In the genomic region with DNA sequence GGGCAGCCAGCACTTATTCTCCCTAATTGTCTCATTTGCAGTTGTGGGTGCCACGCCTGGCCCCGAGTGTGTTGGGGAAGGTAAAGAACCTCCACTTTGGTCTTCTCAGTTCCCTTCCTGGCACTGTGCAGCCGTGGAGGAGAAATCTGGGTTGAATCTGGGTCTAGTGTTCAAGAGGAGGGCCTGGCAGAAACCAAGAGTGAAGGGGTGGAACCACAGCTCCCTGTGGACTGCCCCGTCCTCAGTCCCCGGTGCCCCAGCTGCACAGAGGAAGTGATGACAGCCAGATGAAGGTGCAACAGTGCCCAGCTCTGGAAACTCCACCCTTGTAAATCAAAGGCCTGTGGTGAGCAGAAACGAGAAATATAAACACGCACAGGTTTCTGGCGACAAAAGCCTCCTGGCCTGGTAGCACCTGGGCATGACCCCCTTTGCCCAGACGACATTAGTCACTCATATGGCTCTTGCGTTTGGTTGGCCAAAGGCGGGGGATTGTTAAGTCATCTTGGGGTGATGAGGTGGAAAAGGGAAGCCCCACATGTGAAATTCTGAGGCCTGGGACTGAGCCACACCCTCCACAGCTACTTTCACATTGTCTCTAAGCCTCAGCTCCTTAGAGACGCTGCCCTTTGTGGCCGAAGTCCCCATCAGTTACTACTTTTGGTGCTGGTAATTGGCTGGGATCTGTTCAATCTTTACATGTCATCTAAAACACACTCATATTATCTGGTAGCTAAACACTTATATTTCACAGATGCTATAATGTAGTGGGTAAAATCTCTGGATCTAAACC, we compare ENCODE assay signal across 8 cellular contexts. TPM values are rescaled to one million over a fixed set of nuclear protein-coding genes. Genes with fewer than 3 reads are reported as not detected.
DNase-seq lines count a peak whose midpoint lies in the region; ATAC-seq and TF ChIP-seq lines count a peak whose summit lies in the region.

No MANE protein-coding gene starts in this region.

- peak overlapping the region; percentile 99 for H3K4me2 ChIP-seq in OCI-LY3 (ENCODE audit: low read length)

- TF ChIP-seq POLR2A in ovary (IDR thresholded peaks at IDR 0.05) (no peak), testis (IDR thresholded peaks at IDR 0.05) (no peak)

- H3K9me3 ChIP-seq in OCI-LY3 (ENCODE audit: insufficient read depth, low read length): no peaks in the 10 kb centered on the region
- no peaks in the 10 kb centered on the region for H3K9me3 ChIP-seq in lower lobe of right lung
- no peaks in the 10 kb centered on the region for H3K9me3 ChIP-seq in ovary
- no peaks in the 10 kb centered on the region for H3K9me3 ChIP-seq in testis

- ATAC-seq in GM18498 (IDR thresholded peaks at IDR 0.05; ENCODE audit: unreplicated experiment): peak; percentile 70
- ATAC-seq in HG02623 (IDR thresholded peaks at IDR 0.05; ENCODE audit: unreplicated experiment): peak; percentile 57
- peak; percentile 54 to 72 for ATAC-seq in lower lobe of right lung
- peak; percentile 86 for ATAC-seq in stimulated activated memory B cell treated with anti-CD40 and anti-IgM and Interleukin-4, amounts not matched to agents 10 μg/mL and 1 μg/mL and 100 μg/mL, for 72 hours

- no peaks in the 10 kb centered on the region for H3K27me3 Mint-ChIP-seq in stimulated activated memory B cell treated with anti-CD40 and anti-IgM and Interleukin-4, amounts not matched to agents 10 μg/mL and 1 μg/mL and 100 μg/mL, for 72 hours

- peaks cover 31% of the 10 kb centered on the region for H3K36me3 Mint-ChIP-seq in stimulated activated memory B cell treated with anti-CD40 and anti-IgM and Interleukin-4, amounts not matched to agents 10 μg/mL and 1 μg/mL and 100 μg/mL, for 72 hours

- H3K27ac ChIP-seq in OCI-LY3 (ENCODE audit: low read length) (peak overlapping the region; percentile 100), lower lobe of right lung (peak overlapping the region; percentile 75), ovary (no peak overlapping the region), testis (peak overlapping the region in 1 of 2 donors; percentile 84)

- H3K9ac ChIP-seq in OCI-LY3 (ENCODE audit: low read length): peak overlapping the region; percentile 100

- peak overlapping the region; percentile 93 for H3K27ac Mint-ChIP-seq in stimulated activated memory B cell treated with anti-CD40 and anti-IgM and Interleukin-4, amounts not matched to agents 10 μg/mL and 1 μg/mL and 100 μg/mL, for 72 hours

- DNase-seq in activated gamma-delta T cell (lab: John Stamatoyannopoulos, UW): peak; percentile 37
- peak; percentile 67 for DNase-seq in lower lobe of right lung
- no peak for DNase-seq in ovary
- DNase-seq in testis: no peak

- peaks cover 88% of the 10 kb centered on the region for H3K4me1 Mint-ChIP-seq in stimulated activated memory B cell treated with anti-CD40 and anti-IgM and Interleukin-4, amounts not matched to agents 10 μg/mL and 1 μg/mL and 100 μg/mL, for 72 hours

- intact Hi-C loops in lower lobe of right lung (cut with DNase I) (no loop called here), ovary (cut with DNase I) (no loop called here), testis (cut with DNase I; ENCODE audit: low total_unique reads) (no loop called here)

- H3K4me1 ChIP-seq in OCI-LY3 (ENCODE audit: low read length): peaks cover 67% of the 10 kb centered on the region
- peaks cover 58% of the 10 kb centered on the region for H3K4me1 ChIP-seq in lower lobe of right lung
- H3K4me1 ChIP-seq in ovary (ENCODE audit: insufficient read depth): peaks cover 22% of the 10 kb centered on the region
- peaks cover 38% of the 10 kb centered on the region for H3K4me1 ChIP-seq in testis

- H4K20me1 ChIP-seq in OCI-LY3 (ENCODE audit: insufficient read depth, low read length): no peaks in the 10 kb centered on the region

- H3K4me3 Mint-ChIP-seq in stimulated activated memory B cell treated with anti-CD40 and anti-IgM and Interleukin-4, amounts not matched to agents 10 μg/mL and 1 μg/mL and 100 μg/mL, for 72 hours: peak overlapping the region; percentile 86

- TF ChIP-seq CTCF in OCI-LY3 (IDR thresholded peaks at IDR 0.05; ENCODE audit: low read depth, low read length) (no peak), lower lobe of right lung (IDR thresholded peaks at IDR 0.05) (no peak), ovary (IDR thresholded peaks at IDR 0.05) (no peak), testis (IDR thresholded peaks at IDR 0.05) (no peak)

- WGBS in ovary, 3 donors: 83 to 88% (median 86%) methylated on average over 13 of the region's 13 CpGs
- WGBS in testis, 2 donors: 79 to 91% methylated on average over 10 to 13 of the region's 13 CpGs

- H3K27me3 ChIP-seq in OCI-LY3 (ENCODE audit: low read depth, low read length) (no peaks in the 10 kb centered on the region), lower lobe of right lung (ENCODE audit: low read depth) (no peaks in the 10 kb centered on the region), ovary (no peaks in the 10 kb centered on the region), testis (no peaks in the 10 kb centered on the region)

- no peak overlapping the region for H2AFZ ChIP-seq in OCI-LY3 (ENCODE audit: low read depth, low read length)

- H3K36me3 ChIP-seq in OCI-LY3 (replicated peaks; ENCODE audit: low read depth, low read length): no peaks in the 10 kb centered on the region
- no peaks in the 10 kb centered on the region for H3K36me3 ChIP-seq in lower lobe of right lung
- H3K36me3 ChIP-seq in ovary: no peaks in the 10 kb centered on the region
- H3K36me3 ChIP-seq in testis (ENCODE audit: low read depth, missing control alignments): no peaks in the 10 kb centered on the region

- H3K4me3 ChIP-seq in OCI-LY3 (ENCODE audit: low read length) (peak overlapping the region; percentile 86), lower lobe of right lung (peak overlapping the region; percentile 31), ovary (no peak overlapping the region), testis (no peak overlapping the region)

- peaks cover 67% of the 10 kb centered on the region for H3K79me2 ChIP-seq in OCI-LY3 (ENCODE audit: low read length)

- TF ChIP-seq EP300 in ovary (IDR thresholded peaks at IDR 0.05): no peak

- H3K9me3 Mint-ChIP-seq in stimulated activated memory B cell treated with anti-CD40 and anti-IgM and Interleukin-4, amounts not matched to agents 10 μg/mL and 1 μg/mL and 100 μg/mL, for 72 hours: no peaks in the 10 kb centered on the region

RNA-seq across cellular contexts. Expression of a gene that starts 4.2 kb away (rescaled TPM):
- total RNA-seq in lower lobe of right lung: 90.9 TPM
- 100 to 1,000 TPM in 4 of 7 donors, 10 to 100 TPM in 3; 37.3 to 183 (median 119) TPM for total RNA-seq in ovary
- polyA plus RNA-seq in ovary: 100 to 1,000 TPM in 1 of 2 donors, 10 to 100 TPM in 1; 84.0 to 313 TPM
- 100 to 1,000 TPM in 1 of 2 donors, 10 to 100 TPM in 1; 96.4 to 101 TPM for total RNA-seq in testis
- polyA plus RNA-seq in testis (ENCODE audit: insufficient read depth, low read depth, low replicate concordance): 66.1 TPM

Comparison
In these comparisons a context has a peak if more than half of its experiments do, and no peak if none do; other contexts are left out.
1. H3K27ac ChIP-seq: peak in OCI-LY3 (single experiment) and lower lobe of right lung (single experiment); none in ovary (0 of 2).
2. H3K4me3 ChIP-seq: peak in OCI-LY3 (single experiment) and lower lobe of right lung (single experiment); none in ovary (single experiment) and testis (0 of 2).
3. DNase-seq: peak in activated gamma-delta T cell (single experiment) and lower lobe of right lung (single experiment); none in ovary (0 of 5) and testis (single experiment).
4. Peak in every context shown above with its lines, with median percentiles within 50 percentile points of each other: ATAC-seq.